8 cellular contexts compared by ENCODE assay signal in genomic region chr3:113211370-113212154, GRCh38. TPM values are rescaled to one million over a fixed set of nuclear protein-coding genes. Genes with fewer than 3 reads are reported as not detected.
A peak's percentile ranks its signal among the peaks of the same experiment; 100 is the strongest.
DNase-seq lines count a peak whose midpoint lies in the region; ATAC-seq and TF ChIP-seq lines count a peak whose summit lies in the region.

A gene with protein sequence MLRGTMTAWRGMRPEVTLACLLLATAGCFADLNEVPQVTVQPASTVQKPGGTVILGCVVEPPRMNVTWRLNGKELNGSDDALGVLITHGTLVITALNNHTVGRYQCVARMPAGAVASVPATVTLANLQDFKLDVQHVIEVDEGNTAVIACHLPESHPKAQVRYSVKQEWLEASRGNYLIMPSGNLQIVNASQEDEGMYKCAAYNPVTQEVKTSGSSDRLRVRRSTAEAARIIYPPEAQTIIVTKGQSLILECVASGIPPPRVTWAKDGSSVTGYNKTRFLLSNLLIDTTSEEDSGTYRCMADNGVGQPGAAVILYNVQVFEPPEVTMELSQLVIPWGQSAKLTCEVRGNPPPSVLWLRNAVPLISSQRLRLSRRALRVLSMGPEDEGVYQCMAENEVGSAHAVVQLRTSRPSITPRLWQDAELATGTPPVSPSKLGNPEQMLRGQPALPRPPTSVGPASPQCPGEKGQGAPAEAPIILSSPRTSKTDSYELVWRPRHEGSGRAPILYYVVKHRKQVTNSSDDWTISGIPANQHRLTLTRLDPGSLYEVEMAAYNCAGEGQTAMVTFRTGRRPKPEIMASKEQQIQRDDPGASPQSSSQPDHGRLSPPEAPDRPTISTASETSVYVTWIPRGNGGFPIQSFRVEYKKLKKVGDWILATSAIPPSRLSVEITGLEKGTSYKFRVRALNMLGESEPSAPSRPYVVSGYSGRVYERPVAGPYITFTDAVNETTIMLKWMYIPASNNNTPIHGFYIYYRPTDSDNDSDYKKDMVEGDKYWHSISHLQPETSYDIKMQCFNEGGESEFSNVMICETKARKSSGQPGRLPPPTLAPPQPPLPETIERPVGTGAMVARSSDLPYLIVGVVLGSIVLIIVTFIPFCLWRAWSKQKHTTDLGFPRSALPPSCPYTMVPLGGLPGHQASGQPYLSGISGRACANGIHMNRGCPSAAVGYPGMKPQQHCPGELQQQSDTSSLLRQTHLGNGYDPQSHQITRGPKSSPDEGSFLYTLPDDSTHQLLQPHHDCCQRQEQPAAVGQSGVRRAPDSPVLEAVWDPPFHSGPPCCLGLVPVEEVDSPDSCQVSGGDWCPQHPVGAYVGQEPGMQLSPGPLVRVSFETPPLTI (plus strand): TSS chr3:113211557. CDS start chr3:113249803, 38,246 bp downstream.

- peaks cover 80% of the 10 kb centered on the region for H3K27me3 Mint-ChIP-seq in CD4-positive, alpha-beta T cell
- peaks cover 78% of the 10 kb centered on the region for H3K27me3 Mint-ChIP-seq in activated CD4-positive, alpha-beta memory T cell treated with anti-CD3 and anti-CD28 coated beads, Interleukin-2, amount 10 ng/mL, durations not matched to agents 7 days and 5 days
- H3K27me3 Mint-ChIP-seq in nephron (ENCODE audit: low read depth): peaks cover 3% of the 10 kb centered on the region

- CTCF ChIA-PET in CD4-positive, alpha-beta T cell (lab: Charles Lee): no interaction called here
- CTCF ChIA-PET in activated CD4-positive, alpha-beta memory T cell treated with anti-CD3 and anti-CD28 coated beads, Interleukin-2, amount 10 ng/mL, durations not matched to agents 7 days and 5 days (lab: Charles Lee): no interaction called here

- peak within 1 kb of the TSS; percentile 71 for H3K4me3 ChIP-seq in HFF-Myc (replicated peaks; ENCODE audit: low read depth, low read length)
- H3K4me3 ChIP-seq in fibroblast of villous mesenchyme (ENCODE audit: low read depth, low read length): peak within 1 kb of the TSS; percentile 67

- DNase-seq in CD4-positive, alpha-beta T cell: no peak
- DNase-seq in HFF-Myc (ENCODE audit: extremely low read depth, low read depth) (no peak), fibroblast of villous mesenchyme (ENCODE audit: low read depth) (peak; percentile 51), SKM-1 treated with dmso at 0.1 percent for 144 hours (lab: John Stamatoyannopoulos, UW; ENCODE audit: unreplicated experiment) (no peak), hippocampal formation (lab: John Stamatoyannopoulos, UW) (no peak), DMS153 (lab: John Stamatoyannopoulos, UW) (no peak)
- no peak for DNase-seq in activated CD4-positive, alpha-beta memory T cell treated with anti-CD3 and anti-CD28 coated beads, Interleukin-2, amount 10 ng/mL, durations not matched to agents 7 days and 5 days

- no peaks in the 10 kb centered on the region for H3K36me3 Mint-ChIP-seq in CD4-positive, alpha-beta T cell (ENCODE audit: low read depth)
- peaks cover 6% of the 10 kb centered on the region for H3K36me3 Mint-ChIP-seq in activated CD4-positive, alpha-beta memory T cell treated with anti-CD3 and anti-CD28 coated beads, Interleukin-2, amount 10 ng/mL, durations not matched to agents 7 days and 5 days (ENCODE audit: low read depth)
- H3K36me3 Mint-ChIP-seq in nephron (ENCODE audit: low read depth): peaks cover 24% of the 10 kb centered on the region

- ATAC-seq in CD4-positive, alpha-beta T cell (ENCODE audit: poor library complexity): no peak

- no peak within 1 kb of the TSS for H3K27ac ChIP-seq in CD4-positive, alpha-beta T cell (ENCODE audit: low read depth, low read length)

- peaks cover 11% of the 10 kb centered on the region for H3K4me1 Mint-ChIP-seq in CD4-positive, alpha-beta T cell (ENCODE audit: low read depth)
- peaks cover 11% of the 10 kb centered on the region for H3K4me1 Mint-ChIP-seq in activated CD4-positive, alpha-beta memory T cell treated with anti-CD3 and anti-CD28 coated beads, Interleukin-2, amount 10 ng/mL, durations not matched to agents 7 days and 5 days
- H3K4me1 Mint-ChIP-seq in nephron: peaks cover 62% of the 10 kb centered on the region

- POLR2A ChIA-PET in CD4-positive, alpha-beta T cell (lab: Charles Lee): no interaction called here
- POLR2A ChIA-PET in activated CD4-positive, alpha-beta memory T cell treated with anti-CD3 and anti-CD28 coated beads, Interleukin-2, amount 10 ng/mL, durations not matched to agents 7 days and 5 days (lab: Charles Lee): no interaction called here

- H3K27me3 ChIP-seq in CD4-positive, alpha-beta T cell (ENCODE audit: control insufficient read depth, insufficient read depth, low read length): peaks cover 65% of the 10 kb centered on the region

- H3K9me3 Mint-ChIP-seq in CD4-positive, alpha-beta T cell: no peaks in the 10 kb centered on the region
- H3K9me3 Mint-ChIP-seq in activated CD4-positive, alpha-beta memory T cell treated with anti-CD3 and anti-CD28 coated beads, Interleukin-2, amount 10 ng/mL, durations not matched to agents 7 days and 5 days: no peaks in the 10 kb centered on the region
- H3K9me3 Mint-ChIP-seq in nephron: no peaks in the 10 kb centered on the region

- no peaks in the 10 kb centered on the region for H3K9me3 ChIP-seq in CD4-positive, alpha-beta T cell (ENCODE audit: control insufficient read depth, low read length)

- TF ChIP-seq CTCF in CD4-positive, alpha-beta T cell (IDR thresholded peaks at IDR 0.05): no peak
- TF ChIP-seq CTCF in HFF-Myc (IDR thresholded peaks at IDR 0.05; ENCODE audit: low read depth, low read length, missing control alignments) (no peak), fibroblast of villous mesenchyme (IDR thresholded peaks at IDR 0.05; ENCODE audit: insufficient read depth, low read depth, low read length) (no peak), nephron (IDR thresholded peaks at IDR 0.05; ENCODE audit: unreplicated experiment in 3 of 3) (no peak)

- intact Hi-C loops in CD4-positive, alpha-beta T cell (cut with DNase I, micrococcal nuclease): no loop called here

- H3K4me3 Mint-ChIP-seq in CD4-positive, alpha-beta T cell: peak within 1 kb of the TSS; percentile 49
- H3K4me3 Mint-ChIP-seq in activated CD4-positive, alpha-beta memory T cell treated with anti-CD3 and anti-CD28 coated beads, Interleukin-2, amount 10 ng/mL, durations not matched to agents 7 days and 5 days: peak within 1 kb of the TSS; percentile 65
- H3K4me3 Mint-ChIP-seq in nephron: peak within 1 kb of the TSS; percentile 94 to 95 (median 95)

- H3K27ac Mint-ChIP-seq in CD4-positive, alpha-beta T cell: no peak within 1 kb of the TSS
- H3K27ac Mint-ChIP-seq in activated CD4-positive, alpha-beta memory T cell treated with anti-CD3 and anti-CD28 coated beads, Interleukin-2, amount 10 ng/mL, durations not matched to agents 7 days and 5 days: no peak within 1 kb of the TSS
- H3K27ac Mint-ChIP-seq in nephron: peak within 1 kb of the TSS; percentile 97 to 99 (median 99)

RNA-seq across cellular contexts. Expression of the gene that starts here (rescaled TPM):
- not detected for total RNA-seq in CD4-positive, alpha-beta T cell
- not detected for total RNA-seq in activated CD4-positive, alpha-beta memory T cell treated with anti-CD3 and anti-CD28 coated beads, Interleukin-2, amount 10 ng/mL, durations not matched to agents 7 days and 5 days
- total RNA-seq in fibroblast of villous mesenchyme: 10.6 and 14.2 TPM in 2 replicates

Comparison
In these comparisons a context has a peak if more than half of its experiments do, and no peak if none do; other contexts are left out.
1. RNA of the gene that starts here (total RNA-seq): 10.6 to 14.2 TPM in fibroblast of villous mesenchyme; not detected in activated CD4-positive, alpha-beta memory T cell treated with anti-CD3 and anti-CD28 coated beads, Interleukin-2, amount 10 ng/mL, durations not matched to agents 7 days and 5 days and not detected in CD4-positive, alpha-beta T cell; every median in the first group is over 10 times any median in the second.
2. H3K27ac Mint-ChIP-seq: peak in nephron (3 of 3); none in CD4-positive, alpha-beta T cell (single experiment) and activated CD4-positive, alpha-beta memory T cell treated with anti-CD3 and anti-CD28 coated beads, Interleukin-2, amount 10 ng/mL, durations not matched to agents 7 days and 5 days (single experiment).
3. Peak in every context shown above with its lines, with median percentiles within 50 percentile points of each other: H3K4me3 Mint-ChIP-seq.